14 cellular contexts compared by ENCODE assay signal in genomic region chr7:47902013-47902412, GRCh38.
"Had no signal": no experiment of that assay in that cellular context is flagged by ENCODE, and none has a peak within 500 bp of the region (broad histone marks: within the 10 kb centered on the region; RNA-seq: fewer than 3 reads in every experiment).

No MANE protein-coding gene starts in this region.

- H3K4me1 ChIP-seq: breast epithelium, upper lobe of right lung had no signal

- FAIRE-seq: keratinocyte had no signal

- H3K27me3 ChIP-seq: breast epithelium, upper lobe of right lung had no signal

- H3K4me3 Mint-ChIP-seq: activated naive CD4-positive, alpha-beta T cell treated with anti-CD3 and anti-CD28 coated beads for 36 hours; activated T-cell treated with anti-CD3 and anti-CD28 coated beads, Interleukin-2, amount 50 U/mL, for 4 hours; effector memory CD8-positive, alpha-beta T cell; stimulated activated naive B cell treated with anti-CD40 and anti-IgM and Interleukin-4, amounts not matched to agents 10 μg/mL and 1 μg/mL and 100 μg/mL, for 72 hours had no signal

- H3K27me3 Mint-ChIP-seq: stimulated activated naive B cell treated with anti-CD40 and anti-IgM and Interleukin-4, amounts not matched to agents 10 μg/mL and 1 μg/mL and 100 μg/mL, for 72 hours had no signal

- H3K36me3 ChIP-seq: breast epithelium, upper lobe of right lung had no signal

- H3K27ac ChIP-seq: breast epithelium, epithelial cell of prostate, upper lobe of right lung had no signal

- H3K9me3 Mint-ChIP-seq: activated naive CD4-positive, alpha-beta T cell treated with anti-CD3 and anti-CD28 coated beads for 36 hours; activated T-cell treated with anti-CD3 and anti-CD28 coated beads, Interleukin-2, amount 50 U/mL, for 4 hours; effector memory CD8-positive, alpha-beta T cell; stimulated activated naive B cell treated with anti-CD40 and anti-IgM and Interleukin-4, amounts not matched to agents 10 μg/mL and 1 μg/mL and 100 μg/mL, for 72 hours had no signal

- H3K36me3 Mint-ChIP-seq: stimulated activated naive B cell treated with anti-CD40 and anti-IgM and Interleukin-4, amounts not matched to agents 10 μg/mL and 1 μg/mL and 100 μg/mL, for 72 hours had no signal

- H3K4me3 ChIP-seq: breast epithelium, upper lobe of right lung had no signal

- H3K27ac Mint-ChIP-seq: activated naive CD4-positive, alpha-beta T cell treated with anti-CD3 and anti-CD28 coated beads for 36 hours; effector memory CD8-positive, alpha-beta T cell; stimulated activated naive B cell treated with anti-CD40 and anti-IgM and Interleukin-4, amounts not matched to agents 10 μg/mL and 1 μg/mL and 100 μg/mL, for 72 hours had no signal

- H3K9me3 ChIP-seq: breast epithelium, upper lobe of right lung had no signal

- DNase-seq: activated CD4-positive, alpha-beta T cell treated with anti-CD3 and anti-CD28 coated beads, Interleukin-2, amount 50 U/mL, for 1 hour; activated CD8-positive, alpha-beta memory T cell treated with anti-CD3 and anti-CD28 coated beads, Interleukin-2, amount 50 U/mL, for 4 hours; activated naive CD4-positive, alpha-beta T cell treated with anti-CD3 and anti-CD28 coated beads for 36 hours; activated T-cell treated with anti-CD3 and anti-CD28 coated beads, Interleukin-2, amount 50 U/mL, for 4 hours; anterior cingulate cortex; cerebellar nuclear complex; effector memory CD8-positive, alpha-beta T cell; midbrain; stimulated activated naive B cell treated with anti-CD40 and anti-IgM and Interleukin-4, amounts not matched to agents 10 μg/mL and 1 μg/mL and 100 μg/mL, for 72 hours; T1000; upper lobe of right lung had no signal

- H3K4me1 Mint-ChIP-seq: stimulated activated naive B cell treated with anti-CD40 and anti-IgM and Interleukin-4, amounts not matched to agents 10 μg/mL and 1 μg/mL and 100 μg/mL, for 72 hours had no signal
